2 cellular contexts compared by ENCODE assay signal in genomic region chr5:87392170-87392569, GRCh38.
TF ChIP-seq lines count a peak whose summit lies in the region.

No MANE protein-coding gene starts in this region.

TF ChIP-seq in HepG2, 621 proteins besides CTCF, POLR2A, EP300 and RAD21:
- TF ChIP-seq AGO2 (optimal IDR thresholded peaks at IDR 0.05; ENCODE audit: low read depth, low read length) (peak; percentile 20), ZBTB40 (IDR thresholded peaks at IDR 0.05) (no peak), ZBTB40 (CRISPR knock-in tag; IDR thresholded peaks at IDR 0.05) (no peak), PHF20 (CRISPR knock-in tag; IDR thresholded peaks at IDR 0.05) (no peak), RBM22 (optimal IDR thresholded peaks at IDR 0.05; ENCODE audit: low read length) (peak; percentile 91)
TF ChIP-seq in HepG2: peak in this region for 2.

TF ChIP-seq in GM23338, 12 proteins besides CTCF, POLR2A, EP300 and RAD21:
- TF ChIP-seq STAT1 (IDR thresholded peaks at IDR 0.05; ENCODE audit: unreplicated experiment) (no peak), ETS1 (IDR thresholded peaks at IDR 0.05) (no peak), JUNB (IDR thresholded peaks at IDR 0.05; ENCODE audit: unreplicated experiment) (no peak), ZNF331 (CRISPR knock-in tag; IDR thresholded peaks at IDR 0.05; ENCODE audit: low read depth) (no peak), NANOG (IDR thresholded peaks at IDR 0.05; ENCODE audit: borderline replicate concordance) (no peak), ZNF114 (CRISPR knock-in tag; IDR thresholded peaks at IDR 0.05) (no peak), REST (IDR thresholded peaks at IDR 0.05; ENCODE audit: unreplicated experiment) (no peak), ZNF462 (CRISPR knock-in tag; IDR thresholded peaks at IDR 0.05) (no peak), EZH2phosphoT487 (IDR thresholded peaks at IDR 0.05; ENCODE audit: unreplicated experiment) (no peak), EZH2 (IDR thresholded peaks at IDR 0.05; ENCODE audit: low read depth, unreplicated experiment) (no peak), POLR2AphosphoS5 (IDR thresholded peaks at IDR 0.05; ENCODE audit: low read depth) (no peak), CREB1 (CRISPR knock-in tag; IDR thresholded peaks at IDR 0.05; ENCODE audit: low read depth) (no peak)
